In genomic region chr20:60465439-60465838, GRCh38 we compare ENCODE assay signal across 9 cellular contexts.
"Had no signal": no experiment of that assay in that cellular context is flagged by ENCODE, and none has a peak within 500 bp of the region (broad histone marks: within the 10 kb centered on the region; RNA-seq: fewer than 3 reads in every experiment).

No MANE protein-coding gene starts in this region.

- H3K9me3 Mint-ChIP-seq: GM23338 had no signal

- H3K27ac ChIP-seq: HL-60 had no signal

- DNase-seq: H9, HCEC 1CT, IMR-90, KG1 had no signal

- H3K4me2 ChIP-seq: GM23338 had no signal

- ATAC-seq: GM23338, K562 had no signal

- H3K27ac Mint-ChIP-seq: GM23338, H9 had no signal

- H3K4me3 ChIP-seq: GM23338, K562 had no signal

- FAIRE-seq: H1, H54, K562 had no signal

- H3K4me3 Mint-ChIP-seq: GM23338, H9 had no signal

- H3K4me1 Mint-ChIP-seq: GM23338, H9 had no signal
